ENCODE assay signal across 8 cellular contexts in the genomic region with DNA sequence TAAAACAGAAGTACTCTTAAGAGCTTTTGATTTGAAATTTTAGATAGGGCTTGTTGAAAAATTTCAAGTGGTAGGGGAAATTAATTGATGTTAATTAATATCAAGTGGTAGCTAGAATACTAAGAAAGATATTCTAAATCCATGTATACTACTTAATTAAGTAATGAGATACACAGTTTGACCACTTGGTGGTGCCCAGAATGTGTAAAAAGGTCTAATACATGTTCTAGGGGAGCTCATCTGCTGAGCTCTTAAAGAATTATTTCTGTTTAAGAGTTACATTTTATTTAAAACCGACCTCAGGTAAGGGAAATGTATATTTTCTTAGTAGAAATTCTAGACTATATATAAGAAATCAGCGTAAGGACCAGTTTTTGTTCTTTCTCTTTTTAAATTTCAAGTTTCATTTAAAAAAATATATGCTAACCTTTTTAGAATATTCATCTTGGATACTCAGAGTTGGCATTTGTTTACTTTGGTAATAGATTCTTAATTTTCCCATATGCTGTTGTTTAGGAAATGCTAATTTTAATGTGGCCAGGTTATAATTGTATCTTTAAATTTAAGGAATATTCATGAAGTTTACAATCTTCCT.
DNase-seq lines count a peak whose midpoint lies in the region; ATAC-seq and TF ChIP-seq lines count a peak whose summit lies in the region.

No MANE protein-coding gene starts in this region.

- H3K4me3 Mint-ChIP-seq in stimulated activated naive CD8-positive, alpha-beta T cell treated with anti-CD3 and anti-CD28 coated beads, Interleukin-15, amount 100 ng/mL, for 72 hours: no peak overlapping the region

- no peak overlapping the region for H3K27ac ChIP-seq in coronary artery
- no peak overlapping the region for H3K27ac ChIP-seq in effector memory CD4-positive, alpha-beta T cell (ENCODE audit: insufficient read depth, low read length, poor library complexity, severe bottlenecking)

- H3K4me3 ChIP-seq in H7 (ENCODE audit: insufficient read depth, low read depth, low read length) (no peak overlapping the region), coronary artery (no peak overlapping the region)
- no peak overlapping the region for H3K4me3 ChIP-seq in effector memory CD4-positive, alpha-beta T cell (ENCODE audit: insufficient read depth, low read depth, low read length, poor library complexity, severe bottlenecking)

- ATAC-seq in stimulated activated naive CD8-positive, alpha-beta T cell treated with anti-CD3 and anti-CD28 coated beads, Interleukin-15, amount 100 ng/mL, for 72 hours: peak; percentile 77
- no peak for ATAC-seq in stimulated activated naive CD8-positive, alpha-beta T cell treated with anti-CD3 and anti-CD28 coated beads, Interleukin-15, Interleukin-2, amounts not matched to agents 100 U/mL and 50 U/mL, for 24 hours
- ATAC-seq in left colon: peak; percentile 34

- DNase-seq in stimulated activated naive CD8-positive, alpha-beta T cell treated with anti-CD3 and anti-CD28 coated beads, Interleukin-15, amount 100 ng/mL, for 72 hours: no peak
- no peak for DNase-seq in stimulated activated naive CD8-positive, alpha-beta T cell treated with anti-CD3 and anti-CD28 coated beads, Interleukin-15, Interleukin-2, amounts not matched to agents 100 U/mL and 50 U/mL, for 24 hours
- DNase-seq in H7 (peak; percentile 2), NCI-H2107 (lab: John Stamatoyannopoulos, UW) (peak; percentile 5), astrocyte of the hippocampus (ENCODE audit: low read depth, low spot score) (peak; percentile 68), left colon (no peak), coronary artery (ENCODE audit: low spot score) (no peak)
- no peak for DNase-seq in effector memory CD4-positive, alpha-beta T cell

- H3K4me1 ChIP-seq in effector memory CD4-positive, alpha-beta T cell (ENCODE audit: control insufficient read depth, insufficient read depth, low read length, poor library complexity, severe bottlenecking): no peaks in the 10 kb centered on the region

- H3K9me3 ChIP-seq in effector memory CD4-positive, alpha-beta T cell (ENCODE audit: control insufficient read depth, low read length): no peaks in the 10 kb centered on the region

- H3K27ac Mint-ChIP-seq in stimulated activated naive CD8-positive, alpha-beta T cell treated with anti-CD3 and anti-CD28 coated beads, Interleukin-15, amount 100 ng/mL, for 72 hours: no peak overlapping the region

- TF ChIP-seq CTCF in coronary artery (IDR thresholded peaks at IDR 0.05): no peak

- no peaks in the 10 kb centered on the region for H3K36me3 ChIP-seq in H7 (replicated peaks; ENCODE audit: control insufficient read depth, insufficient read depth, low read length)
- peaks cover 54% of the 10 kb centered on the region for H3K36me3 ChIP-seq in effector memory CD4-positive, alpha-beta T cell (ENCODE audit: control insufficient read depth, insufficient read depth, low read length)

- H3K27me3 ChIP-seq in H7 (ENCODE audit: control insufficient read depth, insufficient read depth, low read length): no peaks in the 10 kb centered on the region
- no peaks in the 10 kb centered on the region for H3K27me3 ChIP-seq in effector memory CD4-positive, alpha-beta T cell (replicated peaks; ENCODE audit: control insufficient read depth, insufficient read depth, low read length, poor library complexity, severe bottlenecking)

- intact Hi-C loops in left colon (cut with DNase I, micrococcal nuclease): no loop called here

- no peaks in the 10 kb centered on the region for H3K27me3 Mint-ChIP-seq in stimulated activated naive CD8-positive, alpha-beta T cell treated with anti-CD3 and anti-CD28 coated beads, Interleukin-15, amount 100 ng/mL, for 72 hours

- H3K4me1 Mint-ChIP-seq in stimulated activated naive CD8-positive, alpha-beta T cell treated with anti-CD3 and anti-CD28 coated beads, Interleukin-15, amount 100 ng/mL, for 72 hours: peaks cover 37% of the 10 kb centered on the region

- no peaks in the 10 kb centered on the region for H3K9me3 Mint-ChIP-seq in stimulated activated naive CD8-positive, alpha-beta T cell treated with anti-CD3 and anti-CD28 coated beads, Interleukin-15, amount 100 ng/mL, for 72 hours

Comparison
In these comparisons a context has a peak if more than half of its experiments do, and no peak if none do; other contexts are left out.
1. DNase-seq: peak in H7 (single experiment), NCI-H2107 (single experiment) and astrocyte of the hippocampus (single experiment); none in stimulated activated naive CD8-positive, alpha-beta T cell treated with anti-CD3 and anti-CD28 coated beads, Interleukin-15, amount 100 ng/mL, for 72 hours (0 of 2), stimulated activated naive CD8-positive, alpha-beta T cell treated with anti-CD3 and anti-CD28 coated beads, Interleukin-15, Interleukin-2, amounts not matched to agents 100 U/mL and 50 U/mL, for 24 hours (single experiment), left colon (0 of 2), coronary artery (single experiment) and effector memory CD4-positive, alpha-beta T cell (0 of 3).